In genomic region chr2:199428291-199428690, GRCh38 we compare ENCODE assay signal across 5 cellular contexts. TPM values are rescaled to one million over a fixed set of nuclear protein-coding genes. Genes with fewer than 3 reads are reported as not detected.
"Had no signal": no experiment of that assay in that cellular context is flagged by ENCODE, and none has a peak within 500 bp of the region (broad histone marks: within the 10 kb centered on the region; RNA-seq: fewer than 3 reads in every experiment).

No MANE protein-coding gene starts in this region.

- DNase-seq: H9, HCEC 1CT, KBM-7 had no signal

- H3K4me3 ChIP-seq: GM23338 had no signal

- ATAC-seq: GM23338 had no signal

- H2AFZ ChIP-seq: GM23338 had no signal

- H3K4me2 ChIP-seq: GM23338 had no signal

RNA-seq across cellular contexts. Expression of gene SATB2, which starts 29.4 kb away (rescaled TPM):
- polyA plus RNA-seq: IgD-negative memory B cell had no signal
